ENCODE assay signal across 10 cellular contexts in genomic region chr22:22460635-22461034, GRCh38. TPM values are rescaled to one million over a fixed set of nuclear protein-coding genes. Genes with fewer than 3 reads are reported as not detected.
A peak's percentile ranks its signal among the peaks of the same experiment; 100 is the strongest.
DNase-seq lines count a peak whose midpoint lies in the region; ATAC-seq, FAIRE-seq and TF ChIP-seq lines count a peak whose summit lies in the region.
"Had no signal": no experiment of that assay in that cellular context is flagged by ENCODE, and none has a peak within 500 bp of the region (broad histone marks: within the 10 kb centered on the region; RNA-seq: fewer than 3 reads in every experiment).

No MANE protein-coding gene starts in this region.

- FAIRE-seq in G401.6 (lab: Jason Lieb, UNC) (peak; percentile 44), bronchial epithelial cell (lab: Jason Lieb, UNC) (no peak)
- FAIRE-seq: astrocyte, HTR-8/SVneo had no signal

- DNase-seq in KG1 (lab: John Stamatoyannopoulos, UW) (peak; percentile 11), bronchial epithelial cell (ENCODE audit: low read depth) (no peak), osteoblast (ENCODE audit: insufficient read length, low spot score, missing footprints) (no peak), NCI-H748 (lab: John Stamatoyannopoulos, UW; ENCODE audit: unreplicated experiment) (no peak)
- DNase-seq in activated CD8-positive, alpha-beta memory T cell treated with anti-CD3 and anti-CD28 coated beads for 24 hours: no peak
- DNase-seq: activated CD4-positive, alpha-beta T cell treated with anti-CD3 and anti-CD28 coated beads, Interleukin-2, amount 50 U/mL, for 4 hours had no signal

- no peak overlapping the region for H3K4me2 ChIP-seq in osteoblast (ENCODE audit: insufficient read depth, low read length)

- no peaks in the 10 kb centered on the region for H3K27me3 ChIP-seq in bronchial epithelial cell (ENCODE audit: control insufficient read depth, insufficient read depth, low read length)
- H3K27me3 ChIP-seq in osteoblast (ENCODE audit: insufficient read depth, low read length): peaks cover 6% of the 10 kb centered on the region

- H3K27ac ChIP-seq in osteoblast (ENCODE audit: low read depth, low read length): no peak overlapping the region

- ATAC-seq in GM18858 (IDR thresholded peaks at IDR 0.05; ENCODE audit: unreplicated experiment): no peak

- no peaks in the 10 kb centered on the region for H3K4me1 ChIP-seq in osteoblast (ENCODE audit: insufficient read depth, low read length)

- H3K36me3 ChIP-seq in bronchial epithelial cell (ENCODE audit: control insufficient read depth, insufficient read depth, low read length): no peaks in the 10 kb centered on the region
- no peaks in the 10 kb centered on the region for H3K36me3 ChIP-seq in osteoblast (ENCODE audit: insufficient read depth, low read length)

- no peaks in the 10 kb centered on the region for H3K79me2 ChIP-seq in osteoblast (ENCODE audit: insufficient read depth, low read length)

- no peak overlapping the region for H2AFZ ChIP-seq in osteoblast (ENCODE audit: low read length)

- H3K9me3 ChIP-seq in osteoblast (ENCODE audit: low read depth, low read length): peaks cover 10% of the 10 kb centered on the region

- H3K4me3 ChIP-seq in bronchial epithelial cell (ENCODE audit: low read depth, low read length): no peak overlapping the region
- no peak overlapping the region for H3K4me3 ChIP-seq in osteoblast (ENCODE audit: insufficient read depth, low read length)

- TF ChIP-seq CTCF in bronchial epithelial cell (IDR thresholded peaks at IDR 0.05; ENCODE audit: insufficient read depth, low read length, severe bottlenecking) (peak; percentile 8), osteoblast (IDR thresholded peaks at IDR 0.05; ENCODE audit: extremely low read depth, low read depth, low read length) (peak; percentile 30)

- H4K20me1 ChIP-seq in osteoblast (ENCODE audit: insufficient read depth, low read length): no peaks in the 10 kb centered on the region

RNA-seq across cellular contexts. Expression of gene ZNF280B, which starts 47.9 kb away (rescaled TPM):
- total RNA-seq in bronchial epithelial cell: 0.26 TPM in 2 replicates
- 1.1 and 1.5 TPM in 2 replicates for total RNA-seq in osteoblast

RNA-seq across cellular contexts. Expression of gene ZNF280A, which starts 59.4 kb away (rescaled TPM):
- not detected in 2 replicates for total RNA-seq in bronchial epithelial cell
- total RNA-seq in osteoblast: not detected in 2 replicates
